Comparison of ENCODE assay signal across 23 cellular contexts in genomic region chr3:58991623-58992022, GRCh38. TPM values are rescaled to one million over a fixed set of nuclear protein-coding genes. Genes with fewer than 3 reads are reported as not detected.
"Had no signal": no experiment of that assay in that cellular context is flagged by ENCODE, and none has a peak within 500 bp of the region (broad histone marks: within the 10 kb centered on the region; RNA-seq: fewer than 3 reads in every experiment).

No MANE protein-coding gene starts in this region.

- H3K27ac Mint-ChIP-seq: naive B cell; natural killer cell; nephron progenitor cell; progenitor cell of endocrine pancreas; stimulated activated memory B cell treated with anti-CD40 and anti-IgM and Interleukin-4, amounts not matched to agents 10 μg/mL and 1 μg/mL and 100 μg/mL, for 72 hours; stimulated activated naive CD8-positive, alpha-beta T cell treated with anti-CD3 and anti-CD28 coated beads, Interleukin-15, amount 100 ng/mL, for 72 hours; type B pancreatic cell had no signal

- H3K4me1 Mint-ChIP-seq: nephron progenitor cell; stimulated activated naive CD8-positive, alpha-beta T cell treated with anti-CD3 and anti-CD28 coated beads, Interleukin-15, amount 100 ng/mL, for 72 hours had no signal

- H3K36me3 Mint-ChIP-seq: naive B cell; natural killer cell; stimulated activated memory B cell treated with anti-CD40 and anti-IgM and Interleukin-4, amounts not matched to agents 10 μg/mL and 1 μg/mL and 100 μg/mL, for 72 hours; type B pancreatic cell had no signal

- H3K27me3 Mint-ChIP-seq: naive B cell; progenitor cell of endocrine pancreas; stimulated activated memory B cell treated with anti-CD40 and anti-IgM and Interleukin-4, amounts not matched to agents 10 μg/mL and 1 μg/mL and 100 μg/mL, for 72 hours; type B pancreatic cell had no signal

- ATAC-seq: left colon; left lung; lower lobe of right lung; natural killer cell; right lobe of liver; stimulated activated memory B cell treated with anti-CD40 and anti-IgM and Interleukin-4, amounts not matched to agents 10 μg/mL and 1 μg/mL and 100 μg/mL, for 72 hours; stimulated activated naive CD8-positive, alpha-beta T cell treated with anti-CD3 and anti-CD28 coated beads, Interleukin-15, amount 100 ng/mL, for 72 hours had no signal

- DNase-seq: kidney glomerular epithelial cell; left colon; lower lobe of right lung; mammary epithelial cell; mesenchymal stem cell; naive B cell; natural killer cell; nephron progenitor cell; ovary; right lobe of liver; stimulated activated CD4-positive, alpha-beta T cell treated with anti-CD3 and anti-CD28 coated beads, Interleukin-1b, Interleukin-23, amount 100 ng/mL, for 48 hours; stimulated activated CD4-positive, alpha-beta T cell treated with anti-CD3 and anti-CD28 coated beads, Interleukin-2, amount 100 ng/mL, for 48 hours; stimulated activated CD4-positive, alpha-beta T cell treated with anti-CD3 and anti-CD28 coated beads, Interleukin-4, amount 100 ng/mL, for 4 hours; stimulated activated CD8-positive, alpha-beta memory T cell treated with anti-CD3 and anti-CD28 coated beads, Interleukin-4, amount 100 ng/mL, for 48 hours; stimulated activated naive CD4-positive, alpha-beta T cell treated with Interleukin-2 at 50 U/mL for 16 hours; stimulated activated naive CD8-positive, alpha-beta T cell treated with anti-CD3 and anti-CD28 coated beads, Interleukin-15, amount 100 ng/mL, for 72 hours; substantia nigra; uterus had no signal

- H3K4me3 Mint-ChIP-seq: naive B cell; natural killer cell; nephron progenitor cell; stimulated activated memory B cell treated with anti-CD40 and anti-IgM and Interleukin-4, amounts not matched to agents 10 μg/mL and 1 μg/mL and 100 μg/mL, for 72 hours; stimulated activated naive CD8-positive, alpha-beta T cell treated with anti-CD3 and anti-CD28 coated beads, Interleukin-15, amount 100 ng/mL, for 72 hours; type B pancreatic cell had no signal

- H3K9me3 Mint-ChIP-seq: stimulated activated naive CD8-positive, alpha-beta T cell treated with anti-CD3 and anti-CD28 coated beads, Interleukin-15, amount 100 ng/mL, for 72 hours; type B pancreatic cell had no signal

RNA-seq across cellular contexts. Expression of gene CFAP20DC, which starts 58.2 kb away (rescaled TPM):
- total RNA-seq: right atrium auricular region had no signal
